ENCODE assay signal across 1 cellular context in genomic region chr6:169831450-169832246, GRCh38.
A peak's percentile ranks its signal among the peaks of the same experiment; 100 is the strongest.
TF ChIP-seq lines count a peak whose summit lies in the region.

No MANE protein-coding gene starts in this region.

TF ChIP-seq in IMR-90, 13 proteins besides CTCF, POLR2A, EP300 and RAD21:
- TF ChIP-seq SMC3 (IDR thresholded peaks at IDR 0.05; ENCODE audit: low read depth, low read length): peak; percentile 75
- TF ChIP-seq NFE2L2 (IDR thresholded peaks at IDR 0.05; ENCODE audit: low read depth, low read length): no peak
- no peak for TF ChIP-seq MXI1 (IDR thresholded peaks at IDR 0.05; ENCODE audit: borderline replicate concordance, low read depth, low read length)
- no peak for TF ChIP-seq CHD1 (IDR thresholded peaks at IDR 0.05; ENCODE audit: low read depth, low read length)
- TF ChIP-seq CEBPB (IDR thresholded peaks at IDR 0.05; ENCODE audit: low read depth, low read length): peak; percentile 94
